21 cellular contexts compared by ENCODE assay signal in genomic region chr3:8942115-8942514, GRCh38. TPM values are rescaled to one million over a fixed set of nuclear protein-coding genes. Genes with fewer than 3 reads are reported as not detected.
DNase-seq lines count a peak whose midpoint lies in the region; ATAC-seq, FAIRE-seq and TF ChIP-seq lines count a peak whose summit lies in the region.
"Had no signal": no experiment of that assay in that cellular context is flagged by ENCODE, and none has a peak within 500 bp of the region (broad histone marks: within the 10 kb centered on the region; RNA-seq: fewer than 3 reads in every experiment).

No MANE protein-coding gene starts in this region.

- H3K4ac ChIP-seq in IMR-90 (ENCODE audit: low read depth, low read length), result no peak overlapping the region; the same call in 1 of the 2 replicates

- peak overlapping the region; percentile 33 for H3K27ac Mint-ChIP-seq in activated CD4-positive, alpha-beta memory T cell treated with anti-CD3 and anti-CD28 coated beads, Interleukin-2, amount 10 ng/mL, durations not matched to agents 7 days and 5 days
- H3K27ac Mint-ChIP-seq in activated CD4-positive, alpha-beta memory T cell treated with anti-CD3 and anti-CD28 coated beads for 36 hours, result no peak overlapping the region
- H3K27ac Mint-ChIP-seq: B cell; CD4-positive, alpha-beta T cell; CD8-positive, alpha-beta T cell had no signal

- no peak overlapping the region for H3K56ac ChIP-seq in IMR-90 (ENCODE audit: extremely low read depth, insufficient read depth, low read length)

- no peak overlapping the region for H2AFZ ChIP-seq in IMR-90 (replicated peaks; ENCODE audit: low read length, poor library complexity)

- dilution Hi-C loops in IMR-90 (cut with HindIII; ENCODE audit: low sequenced_read_pairs, unreplicated experiment), result no loop called here

- BruUV-seq in IMR-90 (replicated peaks; lab: Mats Ljungman, UMichigan), result no TSS peak

- H2BK20ac ChIP-seq in IMR-90 (ENCODE audit: low read depth, low read length), result 0 out of 2 replicates have a peak overlapping the region, but pooled peaks have one; percentile 20

- H3K4me3 Mint-ChIP-seq in activated CD4-positive, alpha-beta memory T cell treated with anti-CD3 and anti-CD28 coated beads, Interleukin-2, amount 10 ng/mL, durations not matched to agents 7 days and 5 days, result no peak overlapping the region
- no peak overlapping the region for H3K4me3 Mint-ChIP-seq in activated CD4-positive, alpha-beta memory T cell treated with anti-CD3 and anti-CD28 coated beads for 36 hours
- H3K4me3 Mint-ChIP-seq: B cell; CD4-positive, alpha-beta T cell; CD8-positive, alpha-beta T cell had no signal

- no peak overlapping the region for H2AK5ac ChIP-seq in IMR-90 (ENCODE audit: low read depth, low read length)

- no peaks in the 10 kb centered on the region for H4K20me1 ChIP-seq in IMR-90 (ENCODE audit: insufficient read depth, low read length)
- H4K20me1 ChIP-seq: BLaER1 treated with 17β-estradiol and CSF1 and Interleukin-3, amounts not matched to agents 10 nM and 100 nM had no signal

- WGBS in IMR-90 (ENCODE audit: extremely low coverage in 2 of 2, insufficient read length in 1 of 2), 2 experiments, result 83% methylated on average over 1 of the region's 4 CpGs; no CpG with 5 or more reads in 1 of the 2 experiments

- TF ChIP-seq CTCF in IMR-90 (conservative IDR thresholded peaks at IDR 0.05; ENCODE audit: low read depth, low read length) (no peak), bronchial epithelial cell (IDR thresholded peaks at IDR 0.05; ENCODE audit: insufficient read depth, low read length, severe bottlenecking) (no peak), upper lobe of right lung (IDR thresholded peaks at IDR 0.05) (no peak), D721Med (IDR thresholded peaks at IDR 0.05; ENCODE audit: insufficient read depth, missing control alignments) (no peak), coronary artery (IDR thresholded peaks at IDR 0.05) (no peak)

- H2AK9ac ChIP-seq in IMR-90 (replicated peaks; ENCODE audit: low read depth, low read length, poor library complexity), result no peak overlapping the region

- no peaks in the 10 kb centered on the region for H3K27me3 ChIP-seq in IMR-90 (ENCODE audit: control insufficient read depth, insufficient read depth, low read length)
- no peaks in the 10 kb centered on the region for H3K27me3 ChIP-seq in bronchial epithelial cell (ENCODE audit: control insufficient read depth, insufficient read depth, low read length)
- H3K27me3 ChIP-seq in upper lobe of right lung, result no peaks in the 10 kb centered on the region
- H3K27me3 ChIP-seq: BLaER1 treated with 17β-estradiol and CSF1 and Interleukin-3, amounts not matched to agents 10 nM and 100 nM had no signal

- peaks cover 64% of the 10 kb centered on the region for H3K36me3 Mint-ChIP-seq in activated CD4-positive, alpha-beta memory T cell treated with anti-CD3 and anti-CD28 coated beads, Interleukin-2, amount 10 ng/mL, durations not matched to agents 7 days and 5 days (ENCODE audit: low read depth)
- H3K36me3 Mint-ChIP-seq in activated CD4-positive, alpha-beta memory T cell treated with anti-CD3 and anti-CD28 coated beads for 36 hours, result peaks cover 58% of the 10 kb centered on the region

- FAIRE-seq in bronchial epithelial cell (lab: Jason Lieb, UNC) (peak; percentile 13), D721Med (lab: Jason Lieb, UNC) (no peak)
- FAIRE-seq: A549, G401.6, GM12891, GM19239 had no signal

- H3K9me3 Mint-ChIP-seq in activated CD4-positive, alpha-beta memory T cell treated with anti-CD3 and anti-CD28 coated beads, Interleukin-2, amount 10 ng/mL, durations not matched to agents 7 days and 5 days, result peaks cover 15% of the 10 kb centered on the region
- peaks cover 18% of the 10 kb centered on the region for H3K9me3 Mint-ChIP-seq in activated CD4-positive, alpha-beta memory T cell treated with anti-CD3 and anti-CD28 coated beads for 36 hours

- CTCF ChIA-PET in activated CD4-positive, alpha-beta memory T cell treated with anti-CD3 and anti-CD28 coated beads, Interleukin-2, amount 10 ng/mL, durations not matched to agents 7 days and 5 days (lab: Charles Lee), result no interaction called here
- CTCF ChIA-PET in activated CD4-positive, alpha-beta memory T cell treated with anti-CD3 and anti-CD28 coated beads for 36 hours (lab: Charles Lee), result no interaction called here
- CTCF ChIA-PET in IMR-90 (lab: Yijun Ruan, JAX), result interaction anchor here (1.6 kb wide), 1 partner anchor 13 kb away, joined by 3 read pairs; no protein-coding TSS in a partner anchor

- H3K9ac ChIP-seq in IMR-90 (ENCODE audit: low read depth, low read length), result no peak overlapping the region
- H3K9ac ChIP-seq: BLaER1 treated with 17β-estradiol and CSF1 and Interleukin-3, amounts not matched to agents 10 nM and 100 nM had no signal

- H2BK15ac ChIP-seq in IMR-90 (ENCODE audit: low read depth, low read length), result no peak overlapping the region

- TF ChIP-seq POLR2A in IMR-90 (IDR thresholded peaks at IDR 0.05; ENCODE audit: low read depth, low read length), result no peak

- TF ChIP-seq RAD21 in IMR-90 (IDR thresholded peaks at IDR 0.05; ENCODE audit: low read length), result no peak

- no peak overlapping the region for H4K8ac ChIP-seq in IMR-90 (ENCODE audit: low read depth in 2 of 2, low read length in 2 of 2)

- DNase-seq in activated CD4-positive, alpha-beta memory T cell treated with anti-CD3 and anti-CD28 coated beads, Interleukin-2, amount 10 ng/mL, durations not matched to agents 7 days and 5 days, result no peak
- DNase-seq in activated CD4-positive, alpha-beta memory T cell treated with anti-CD3 and anti-CD28 coated beads for 36 hours, result no peak
- DNase-seq in IMR-90, result no peak
- no peak for DNase-seq in bronchial epithelial cell (ENCODE audit: low read depth)
- DNase-seq in upper lobe of right lung, result no peak
- DNase-seq in D721Med (ENCODE audit: insufficient read length, low spot score), result no peak
- no peak for DNase-seq in coronary artery (ENCODE audit: low spot score)
- no peak for DNase-seq in NAMALWA (ENCODE audit: low spot score)
- DNase-seq: AML-193; CD4-positive, alpha-beta T cell; CD8-positive, alpha-beta T cell; DMS79 treated with DMSO at 0.1 percent for 48 hours; GF-D8 had no signal

- H3K27me3 Mint-ChIP-seq in activated CD4-positive, alpha-beta memory T cell treated with anti-CD3 and anti-CD28 coated beads, Interleukin-2, amount 10 ng/mL, durations not matched to agents 7 days and 5 days, result no peaks in the 10 kb centered on the region
- H3K27me3 Mint-ChIP-seq in activated CD4-positive, alpha-beta memory T cell treated with anti-CD3 and anti-CD28 coated beads for 36 hours, result no peaks in the 10 kb centered on the region
- H3K27me3 Mint-ChIP-seq: B cell; CD4-positive, alpha-beta T cell had no signal

- no peak overlapping the region for H3K14ac ChIP-seq in IMR-90 (replicated peaks; ENCODE audit: low read depth, low read length)

- no peaks in the 10 kb centered on the region for H3K4me1 Mint-ChIP-seq in activated CD4-positive, alpha-beta memory T cell treated with anti-CD3 and anti-CD28 coated beads, Interleukin-2, amount 10 ng/mL, durations not matched to agents 7 days and 5 days
- no peaks in the 10 kb centered on the region for H3K4me1 Mint-ChIP-seq in activated CD4-positive, alpha-beta memory T cell treated with anti-CD3 and anti-CD28 coated beads for 36 hours (ENCODE audit: low read depth)
- H3K4me1 Mint-ChIP-seq: B cell had no signal

- H3K4me3 ChIP-seq in IMR-90 (ENCODE audit: insufficient read depth, low read depth, low read length) (no peak overlapping the region), bronchial epithelial cell (ENCODE audit: low read depth, low read length) (no peak overlapping the region), upper lobe of right lung (no peak overlapping the region), coronary artery (no peak overlapping the region)
- H3K4me3 ChIP-seq: A549; BLaER1 treated with 17β-estradiol and CSF1 and Interleukin-3, amounts not matched to agents 10 nM and 100 nM had no signal

- no peak overlapping the region for H2BK120ac ChIP-seq in IMR-90 (ENCODE audit: low read depth, low read length)

- no peak overlapping the region for H3K4me2 ChIP-seq in IMR-90 (ENCODE audit: low read depth, low read length)
- H3K4me2 ChIP-seq: A549; BLaER1 treated with 17β-estradiol and CSF1 and Interleukin-3, amounts not matched to agents 10 nM and 100 nM had no signal

- POLR2A ChIA-PET in activated CD4-positive, alpha-beta memory T cell treated with anti-CD3 and anti-CD28 coated beads, Interleukin-2, amount 10 ng/mL, durations not matched to agents 7 days and 5 days (lab: Charles Lee), result no interaction called here
- POLR2A ChIA-PET in activated CD4-positive, alpha-beta memory T cell treated with anti-CD3 and anti-CD28 coated beads for 36 hours (lab: Charles Lee), result no interaction called here
- POLR2A ChIA-PET in IMR-90 (lab: Charles Lee; ENCODE audit: unreplicated experiment), result no interaction called here

- H3K18ac ChIP-seq in IMR-90 (ENCODE audit: low read depth, low read length), result no peak overlapping the region

- H3K27ac ChIP-seq in IMR-90 (ENCODE audit: insufficient read depth, low read length), result no peak overlapping the region
- H3K27ac ChIP-seq in upper lobe of right lung, result no peak overlapping the region
- no peak overlapping the region for H3K27ac ChIP-seq in coronary artery
- H3K27ac ChIP-seq: 22Rv1; A549; BLaER1 treated with 17β-estradiol and CSF1 and Interleukin-3, amounts not matched to agents 10 nM and 100 nM; C4-2B had no signal

- H3K9me1 ChIP-seq in IMR-90 (ENCODE audit: insufficient read depth, low read length), result no peaks in the 10 kb centered on the region

- H3K9me3 ChIP-seq in IMR-90 (ENCODE audit: control insufficient read depth, insufficient read depth, low read length), result no peaks in the 10 kb centered on the region; the same call in 1 of the 2 replicates
- H3K9me3 ChIP-seq in upper lobe of right lung, result peaks cover 4% of the 10 kb centered on the region

- H3K23ac ChIP-seq in IMR-90 (ENCODE audit: low read depth, low read length), result no peak overlapping the region

- no peak overlapping the region for H4K5ac ChIP-seq in IMR-90 (ENCODE audit: low read depth, low read length)

- in situ Hi-C loops in IMR-90 (cut with MboI; ENCODE audit: low sequenced_read_pairs), result no loop called here

- no peak for ATAC-seq in IMR-90 (ENCODE audit: low read depth)
- peak; percentile 69 for ATAC-seq in upper lobe of right lung
- ATAC-seq: A549; CD8-positive, alpha-beta T cell had no signal

- peaks cover 5 to 7% of the 10 kb centered on the region in 2 experiments; a peak in 3 of 4 replicates for H3K79me1 ChIP-seq in IMR-90 (ENCODE audit: low read depth in 1 of 2, low read length in 2 of 2)

- intact Hi-C loops in activated CD4-positive, alpha-beta memory T cell treated with anti-CD3 and anti-CD28 coated beads for 36 hours (cut with micrococcal nuclease), result no loop called here
- intact Hi-C loops in IMR-90 (cut with micrococcal nuclease) (no loop called here), upper lobe of right lung (cut with DNase I) (no loop called here)

- H3K4me1 ChIP-seq in IMR-90 (ENCODE audit: control insufficient read depth, insufficient read depth, low read length) (peaks cover 8% of the 10 kb centered on the region; the same call in 1 of the 2 replicates), upper lobe of right lung (no peaks in the 10 kb centered on the region)
- H3K4me1 ChIP-seq: BLaER1 treated with 17β-estradiol and CSF1 and Interleukin-3, amounts not matched to agents 10 nM and 100 nM had no signal

- H3K36me3 ChIP-seq in IMR-90 (ENCODE audit: control insufficient read depth, insufficient read depth, low read length), result peaks cover 6% of the 10 kb centered on the region
- H3K36me3 ChIP-seq in bronchial epithelial cell (ENCODE audit: control insufficient read depth, insufficient read depth, low read length), result peaks cover 3% of the 10 kb centered on the region
- peaks cover 18% of the 10 kb centered on the region for H3K36me3 ChIP-seq in upper lobe of right lung

- H4K91ac ChIP-seq in IMR-90 (ENCODE audit: insufficient read depth, low read depth, low read length), result no peak overlapping the region

- no peak overlapping the region for H2BK5ac ChIP-seq in IMR-90 (ENCODE audit: low read depth, low read length, poor library complexity, severe bottlenecking)

RNA-seq across cellular contexts. Expression of gene RAD18, which starts 21.2 kb away (rescaled TPM):
- 10 to 100 TPM; 28.0 to 28.6 TPM for total RNA-seq in activated CD4-positive, alpha-beta memory T cell treated with anti-CD3 and anti-CD28 coated beads, Interleukin-2, amount 10 ng/mL, durations not matched to agents 7 days and 5 days
- total RNA-seq in activated CD4-positive, alpha-beta memory T cell treated with anti-CD3 and anti-CD28 coated beads for 36 hours, result 10 to 100 TPM; 38.1 to 41.9 TPM
- 17.2 and 22.2 TPM in 2 replicates for total RNA-seq in IMR-90 (2012; rRNA removed)
- polyA plus RNA-seq in IMR-90 (2012; rRNA removed), result 6.9 and 8.2 TPM in 2 replicates
- 1.3 and 1.8 TPM in 2 replicates for polyA plus RNA-seq in IMR-90 (2012; cell fraction: cytosol; rRNA removed)
- 5.3 and 13.9 TPM in 2 replicates for polyA plus RNA-seq in IMR-90 (2012; cell fraction: nucleus; rRNA removed; ENCODE audit: low replicate concordance)
- 3.9 and 5.0 TPM in 2 replicates for total RNA-seq in bronchial epithelial cell
- total RNA-seq in upper lobe of right lung, result 15.0 TPM
